In the genomic region with DNA sequence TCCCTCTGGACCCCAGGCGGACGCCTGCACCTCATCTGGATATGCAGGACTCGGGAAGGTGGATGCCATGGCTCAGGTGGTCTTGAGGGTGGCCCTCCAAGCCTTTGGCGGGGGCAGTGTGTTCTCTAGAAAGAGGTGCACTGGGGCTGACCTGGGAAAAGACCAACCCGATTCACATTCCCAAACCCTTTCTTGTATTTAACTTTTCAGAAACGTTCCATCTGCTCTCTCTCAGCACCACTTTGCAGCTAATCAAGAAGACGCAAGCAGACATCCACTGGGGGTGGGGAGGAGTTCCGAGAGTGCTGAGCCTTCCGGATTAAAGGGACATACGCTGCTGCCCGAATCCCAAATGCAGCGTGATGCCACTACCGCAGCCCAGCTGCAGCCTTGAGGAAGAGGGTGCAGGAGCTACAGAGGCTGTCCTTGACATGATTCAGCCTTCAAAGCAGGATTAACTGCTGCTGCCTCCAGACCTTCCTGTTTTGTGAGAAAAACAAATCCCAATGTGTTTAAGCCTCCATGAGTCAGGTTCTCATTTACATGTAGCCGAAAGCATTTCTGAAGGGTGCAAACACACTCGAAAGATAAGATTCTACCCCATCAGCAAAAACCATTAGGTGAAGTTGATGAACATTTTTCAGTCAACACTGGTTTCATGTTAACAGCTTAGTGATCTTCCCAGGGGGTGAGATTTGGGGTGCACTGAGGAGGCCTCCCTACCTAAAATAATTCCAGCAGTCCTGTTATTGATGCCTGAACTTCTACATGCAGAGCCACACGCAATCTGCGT, we compare ENCODE assay signal across 1 cellular context.
TF ChIP-seq lines count a peak whose summit lies in the region.

No MANE protein-coding gene starts in this region.

TF ChIP-seq in SK-N-SH treated with all-trans-retinoic acid at 6 μM for 48 hours, 23 proteins besides CTCF, POLR2A, EP300 and RAD21 (continued from another document):
- TF ChIP-seq, protein P1, sequence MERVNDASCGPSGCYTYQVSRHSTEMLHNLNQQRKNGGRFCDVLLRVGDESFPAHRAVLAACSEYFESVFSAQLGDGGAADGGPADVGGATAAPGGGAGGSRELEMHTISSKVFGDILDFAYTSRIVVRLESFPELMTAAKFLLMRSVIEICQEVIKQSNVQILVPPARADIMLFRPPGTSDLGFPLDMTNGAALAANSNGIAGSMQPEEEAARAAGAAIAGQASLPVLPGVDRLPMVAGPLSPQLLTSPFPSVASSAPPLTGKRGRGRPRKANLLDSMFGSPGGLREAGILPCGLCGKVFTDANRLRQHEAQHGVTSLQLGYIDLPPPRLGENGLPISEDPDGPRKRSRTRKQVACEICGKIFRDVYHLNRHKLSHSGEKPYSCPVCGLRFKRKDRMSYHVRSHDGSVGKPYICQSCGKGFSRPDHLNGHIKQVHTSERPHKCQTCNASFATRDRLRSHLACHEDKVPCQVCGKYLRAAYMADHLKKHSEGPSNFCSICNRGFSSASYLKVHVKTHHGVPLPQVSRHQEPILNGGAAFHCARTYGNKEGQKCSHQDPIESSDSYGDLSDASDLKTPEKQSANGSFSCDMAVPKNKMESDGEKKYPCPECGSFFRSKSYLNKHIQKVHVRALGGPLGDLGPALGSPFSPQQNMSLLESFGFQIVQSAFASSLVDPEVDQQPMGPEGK (CRISPR knock-in tag; IDR thresholded peaks at IDR 0.05; ENCODE audit: borderline replicate concordance): no peak
- TF ChIP-seq TOX (CRISPR knock-in tag; IDR thresholded peaks at IDR 0.05; ENCODE audit: borderline replicate concordance) (no peak), CSDC2 (CRISPR knock-in tag; IDR thresholded peaks at IDR 0.05) (no peak)
